In the genomic region with DNA sequence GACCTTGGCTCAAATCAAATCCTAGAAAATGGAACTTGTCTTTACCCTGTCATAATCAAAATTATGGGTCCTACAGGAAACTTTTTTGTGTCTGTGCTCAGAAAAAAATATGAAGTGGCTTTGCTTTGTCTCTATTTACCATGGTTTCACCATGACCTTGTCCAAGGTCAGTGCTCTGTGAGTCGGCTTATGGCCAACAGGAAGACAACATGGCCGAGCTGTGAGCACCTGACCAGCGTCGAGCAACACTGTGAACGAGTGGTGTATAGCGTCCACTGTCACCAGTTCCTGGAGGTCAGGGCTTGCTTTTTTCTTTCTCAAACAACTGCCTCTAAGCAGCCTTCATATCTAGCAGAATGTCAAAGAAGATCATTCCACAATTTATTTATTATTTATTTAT, we compare ENCODE assay signal across 19 cellular contexts.
DNase-seq lines count a peak whose midpoint lies in the region; ATAC-seq, FAIRE-seq and TF ChIP-seq lines count a peak whose summit lies in the region.
"Had no signal": no experiment of that assay in that cellular context is flagged by ENCODE, and none has a peak within 500 bp of the region (broad histone marks: within the 10 kb centered on the region; RNA-seq: fewer than 3 reads in every experiment).

No MANE protein-coding gene starts in this region.

- H4K5ac ChIP-seq in H1 (ENCODE audit: insufficient read length, low read depth, low read length), result no peak overlapping the region

- H3K27ac ChIP-seq in RWPE1 (peak overlapping the region; percentile 85), H1 (ENCODE audit: low read depth, low read length) (no peak overlapping the region), skeletal muscle tissue (ENCODE audit: low read depth, low read length) (peak overlapping the region; percentile 19)
- H3K27ac ChIP-seq: VCaP had no signal

- WGBS in H1 (ENCODE audit: extremely low coverage in 1 of 2, insufficient coverage in 1 of 2, insufficient read length in 1 of 2, insufficient replicate concordance in 2 of 2, low coverage in 1 of 2, low lambda C conversion rate in 2 of 2, missing lambda C conversion rate in 1 of 2), 2 experiments, result 79% methylated on average over 6 of the region's 6 CpGs; no CpG with 5 or more reads in 1 of the 2 experiments

- no peak overlapping the region for H3K18ac ChIP-seq in H1 (ENCODE audit: extremely low read depth, low read length)

- H2AK5ac ChIP-seq in H1 (ENCODE audit: low read depth, low read length), result no peak overlapping the region

- H3K4ac ChIP-seq in H1 (replicated peaks; ENCODE audit: insufficient read length, low read depth, low read length), result no peak overlapping the region

- H2BK15ac ChIP-seq in H1 (ENCODE audit: low read length), result no peak overlapping the region

- peak overlapping the region in 5 of 7 donors; percentile 71 to 91 (median 88) for H3K27ac Mint-ChIP-seq in CD14-positive monocyte
- no peak overlapping the region for H3K27ac Mint-ChIP-seq in activated naive CD8-positive, alpha-beta T cell treated with anti-CD3 and anti-CD28 coated beads, Interleukin-2, amount 50 U/mL, for 24 hours
- H3K27ac Mint-ChIP-seq: activated naive CD8-positive, alpha-beta T cell; activated T-cell treated with anti-CD3 and anti-CD28 coated beads, Interleukin-2, amount 50 U/mL, for 72 hours; mesothelial cell of epicardium; T-cell had no signal

- H4K91ac ChIP-seq in H1 (replicated peaks; ENCODE audit: insufficient read length, low read length), result peak overlapping the region; percentile 25

- no peak for ATAC-seq in activated naive CD8-positive, alpha-beta T cell treated with anti-CD3 and anti-CD28 coated beads, Interleukin-2, amount 50 U/mL, for 24 hours
- ATAC-seq: activated T-cell treated with anti-CD3 and anti-CD28 coated beads, Interleukin-2, amount 50 U/mL, for 72 hours; T-cell had no signal

- H3K36me3 ChIP-seq in H1 (ENCODE audit: control insufficient read depth in 2 of 4, insufficient read depth in 4 of 4, low read length in 3 of 4), result no peaks in the 10 kb centered on the region
- H3K36me3 ChIP-seq in skeletal muscle tissue (ENCODE audit: control insufficient read depth in 3 of 3, insufficient read depth in 3 of 3, low read length in 3 of 3), result no peaks in the 10 kb centered on the region

- no peak for DNase-seq in CD14-positive monocyte (ENCODE audit: low spot score)
- DNase-seq in RWPE1 (ENCODE audit: low spot score), result no peak
- DNase-seq in H1 (ENCODE audit: low read depth in 1 of 2, low spot score in 2 of 2), result no peak
- DNase-seq in GM03348 (ENCODE audit: low spot score), result no peak
- no peak for DNase-seq in activated naive CD8-positive, alpha-beta T cell treated with anti-CD3 and anti-CD28 coated beads, Interleukin-2, amount 50 U/mL, for 24 hours
- DNase-seq in RPMI8226, result no peak
- DNase-seq in pons (ENCODE audit: low spot score), result no peak
- DNase-seq: activated T-cell treated with anti-CD3 and anti-CD28 coated beads, Interleukin-2, amount 50 U/mL, for 72 hours; CD8-positive, alpha-beta memory T cell; DND-41; effector CD8-positive, alpha-beta T cell; NCI-H187; NCI-H446 treated with DMSO at 0.1 percent for 48 hours; T-cell had no signal

- peak overlapping the region; percentile 54; the same call in 1 of the 2 replicates for H2BK5ac ChIP-seq in H1 (ENCODE audit: low read depth, low read length)

- no peak overlapping the region for H3K4me3 ChIP-seq in H1 (ENCODE audit: extremely low read depth in 1 of 4, insufficient read depth in 2 of 4, low read depth in 3 of 4, low read length in 4 of 4)
- no peak overlapping the region for H3K4me3 ChIP-seq in skeletal muscle tissue (ENCODE audit: low read length in 3 of 3)

- H3K56ac ChIP-seq in H1 (replicated peaks; ENCODE audit: insufficient read length, low read depth, low read length), result no peak overlapping the region

- no peak for TF ChIP-seq CTCF in CD14-positive monocyte (IDR thresholded peaks at IDR 0.05)
- no peak for TF ChIP-seq CTCF in RWPE1 (conservative IDR thresholded peaks at IDR 0.05; ENCODE audit: low read depth)
- TF ChIP-seq CTCF in H1 (IDR thresholded peaks at IDR 0.05; ENCODE audit: control extremely low read depth in 1 of 3, insufficient read depth in 1 of 3, low read depth in 1 of 3, low read length in 3 of 3), result no peak

- H3K4me1 ChIP-seq in H1 (replicated peaks in 1 of 4; ENCODE audit: control insufficient read depth in 3 of 4, insufficient read depth in 4 of 4, low read length in 3 of 4) (peaks cover 0 to 7% (median 0%) of the 10 kb centered on the region in 4 experiments; a peak in 2 of 7 replicates), skeletal muscle tissue (ENCODE audit: control insufficient read depth in 3 of 3, insufficient read depth in 3 of 3, low read length in 3 of 3) (peaks cover 4 to 20% (median 11%) of the 10 kb centered on the region in 3 donors)

- no peak overlapping the region for H3K23ac ChIP-seq in H1 (ENCODE audit: insufficient read length)

- H3K23me2 ChIP-seq in H1 (ENCODE audit: low read depth, low read length), result no peaks in the 10 kb centered on the region

- intact Hi-C loops in CD14-positive monocyte (cut with micrococcal nuclease), result loop anchor here in 1 of 2 donors (10.0 kb wide), 2 partner anchors 60 to 130 kb away; no protein-coding TSS in a partner anchor

- peaks cover 37% of the 10 kb centered on the region for H3K4me1 Mint-ChIP-seq in CD14-positive monocyte
- H3K4me1 Mint-ChIP-seq in activated naive CD8-positive, alpha-beta T cell treated with anti-CD3 and anti-CD28 coated beads, Interleukin-2, amount 50 U/mL, for 24 hours, result peaks cover 53% of the 10 kb centered on the region

- H2BK12ac ChIP-seq in H1 (ENCODE audit: low read depth, low read length), result no peak overlapping the region; the same call in 1 of the 2 replicates

- TF ChIP-seq EP300 in H1 (IDR thresholded peaks at IDR 0.05; ENCODE audit: borderline replicate concordance in 1 of 2, low read depth in 2 of 2, low read length in 2 of 2), result no peak

- no peak for TF ChIP-seq RAD21 in H1 (IDR thresholded peaks at IDR 0.05 in 1 of 2, conservative IDR thresholded peaks at IDR 0.05 in 1 of 2; ENCODE audit: low read depth in 2 of 2, low read length in 2 of 2)

- no peak overlapping the region for H4K8ac ChIP-seq in H1 (ENCODE audit: extremely low read depth, insufficient read depth, low read length)

- H2BK120ac ChIP-seq in H1 (replicated peaks; ENCODE audit: low read depth, low read length), result no peak overlapping the region

- no peak overlapping the region for H3K14ac ChIP-seq in H1 (ENCODE audit: insufficient read length)

- H3K9ac ChIP-seq in H1 (replicated peaks in 1 of 4; ENCODE audit: extremely low read depth in 1 of 4, low read depth in 3 of 4, low read length in 3 of 4), result no peak overlapping the region
- H3K9ac ChIP-seq in skeletal muscle tissue (ENCODE audit: low read depth in 1 of 3, low read length in 3 of 3), result no peak overlapping the region

- no peak for FAIRE-seq in H1 (lab: Jason Lieb, UNC)
- FAIRE-seq: bronchial epithelial cell had no signal

- peaks cover 3 to 7% of the 10 kb centered on the region in 2 experiments for H4K20me1 ChIP-seq in H1 (replicated peaks in 1 of 2; ENCODE audit: control insufficient read depth in 1 of 2, insufficient read depth in 2 of 2, low read length in 2 of 2)

- H3K9me3 ChIP-seq in H1 (ENCODE audit: insufficient read depth in 2 of 2, low read depth in 1 of 2, low read length in 1 of 2) (no peaks in the 10 kb centered on the region), skeletal muscle tissue (ENCODE audit: control insufficient read depth in 3 of 3, low read length in 3 of 3) (no peaks in the 10 kb centered on the region)

- CTCF ChIA-PET in RWPE1 (lab: Yijun Ruan, JAX), result no interaction called here
- CTCF ChIA-PET in H1 (lab: Charles Lee; ENCODE audit: partially characterized antibody), result no interaction called here

- H3K79me2 ChIP-seq in H1 (ENCODE audit: control insufficient read depth in 1 of 2, insufficient read depth in 2 of 2, low read length in 2 of 2), result peaks cover 0 to 56% of the 10 kb centered on the region in 2 experiments; a peak in 3 of 4 replicates

- POLR2A ChIA-PET in RWPE1 (lab: Yijun Ruan, JAX; ENCODE audit: low non-redundant PET) (interaction anchor here (0.7 kb wide), 1 partner anchor 61 kb away, joined by 3 read pairs; no protein-coding TSS in a partner anchor), H1 (lab: Charles Lee; ENCODE audit: partially characterized antibody) (no interaction called here)

- H3K36me3 Mint-ChIP-seq in CD14-positive monocyte, result peaks cover 2% of the 10 kb centered on the region in 2 donors
- H3K36me3 Mint-ChIP-seq in activated naive CD8-positive, alpha-beta T cell treated with anti-CD3 and anti-CD28 coated beads, Interleukin-2, amount 50 U/mL, for 24 hours (ENCODE audit: low read depth), result no peaks in the 10 kb centered on the region
- H3K36me3 Mint-ChIP-seq: activated naive CD8-positive, alpha-beta T cell; CD8-positive, alpha-beta memory T cell; mesothelial cell of epicardium; T-cell had no signal

- H3K79me1 ChIP-seq in H1 (ENCODE audit: low read depth, low read length), result peaks cover 13% of the 10 kb centered on the region; the same call in 1 of the 2 replicates

- no peak overlapping the region for H2BK20ac ChIP-seq in H1 (ENCODE audit: low read length)

- TF ChIP-seq POLR2A in H1 (IDR thresholded peaks at IDR 0.05; ENCODE audit: control extremely low read depth in 1 of 2, low read depth in 2 of 2, low read length in 2 of 2), result no peak

- H3K27me3 ChIP-seq in H1 (replicated peaks in 1 of 4; ENCODE audit: control insufficient read depth in 3 of 4, extremely low read depth in 1 of 4, insufficient read depth in 3 of 4, low read length in 3 of 4) (no peaks in the 10 kb centered on the region), skeletal muscle tissue (ENCODE audit: control insufficient read depth in 3 of 3, insufficient read depth in 3 of 3, low read length in 3 of 3) (no peaks in the 10 kb centered on the region)

- H3K27me3 Mint-ChIP-seq in CD14-positive monocyte (ENCODE audit: low read depth in 3 of 3), result peaks cover 0 to 2% (median 0%) of the 10 kb centered on the region in 3 donors
- H3K27me3 Mint-ChIP-seq in activated naive CD8-positive, alpha-beta T cell treated with anti-CD3 and anti-CD28 coated beads, Interleukin-2, amount 50 U/mL, for 24 hours, result no peaks in the 10 kb centered on the region
- H3K27me3 Mint-ChIP-seq: activated naive CD8-positive, alpha-beta T cell had no signal

- H3K4me3 Mint-ChIP-seq in CD14-positive monocyte, result no peak overlapping the region
- H3K4me3 Mint-ChIP-seq in activated naive CD8-positive, alpha-beta T cell treated with anti-CD3 and anti-CD28 coated beads, Interleukin-2, amount 50 U/mL, for 24 hours, result no peak overlapping the region
- H3K4me3 Mint-ChIP-seq: activated naive CD8-positive, alpha-beta T cell; activated T-cell treated with anti-CD3 and anti-CD28 coated beads, Interleukin-2, amount 50 U/mL, for 72 hours; CD8-positive, alpha-beta memory T cell; mesothelial cell of epicardium; T-cell had no signal

- no peak overlapping the region for H2AFZ ChIP-seq in H1 (ENCODE audit: low read length)

- no peak overlapping the region for H3K4me2 ChIP-seq in H1 (ENCODE audit: insufficient read depth in 1 of 2, low read depth in 2 of 2, low read length in 2 of 2)

- peaks cover 0 to 2% (median 0%) of the 10 kb centered on the region in 7 donors for H3K9me3 Mint-ChIP-seq in CD14-positive monocyte
- no peaks in the 10 kb centered on the region for H3K9me3 Mint-ChIP-seq in activated naive CD8-positive, alpha-beta T cell treated with anti-CD3 and anti-CD28 coated beads, Interleukin-2, amount 50 U/mL, for 24 hours
- H3K9me3 Mint-ChIP-seq: activated T-cell treated with anti-CD3 and anti-CD28 coated beads, Interleukin-2, amount 50 U/mL, for 72 hours; CD8-positive, alpha-beta memory T cell; mesothelial cell of epicardium; T-cell had no signal
